Comparison of ENCODE assay signal across 26 cellular contexts in genomic region chr9:76020654-76021053, GRCh38.
DNase-seq lines count a peak whose midpoint lies in the region; ATAC-seq and TF ChIP-seq lines count a peak whose summit lies in the region.
"Had no signal": no experiment of that assay in that cellular context is flagged by ENCODE, and none has a peak within 500 bp of the region (broad histone marks: within the 10 kb centered on the region; RNA-seq: fewer than 3 reads in every experiment).

No MANE protein-coding gene starts in this region.

- POLR2A ChIA-PET in CD8-positive, alpha-beta memory T cell (lab: Charles Lee) = no interaction called here

- H3K27ac ChIP-seq in CD8-positive, alpha-beta memory T cell (ENCODE audit: low read depth, low read length) = no peak overlapping the region
- H3K27ac ChIP-seq in stomach = no peak overlapping the region
- H3K27ac ChIP-seq: KMS-11, psoas muscle, RWPE1, sigmoid colon, tibial nerve, WERI-Rb-1 had no signal

- no peaks in the 10 kb centered on the region for H3K9me3 ChIP-seq in CD8-positive, alpha-beta memory T cell (ENCODE audit: low read length)
- H3K9me3 ChIP-seq in stomach = no peaks in the 10 kb centered on the region
- H3K9me3 ChIP-seq: BE2C, psoas muscle, sigmoid colon, tibial nerve had no signal

- H3K27me3 ChIP-seq in CD8-positive, alpha-beta memory T cell (ENCODE audit: insufficient read depth, low read length, poor library complexity, severe bottlenecking) = no peaks in the 10 kb centered on the region
- H3K27me3 ChIP-seq in stomach = no peaks in the 10 kb centered on the region
- H3K27me3 ChIP-seq: sigmoid colon, tibial nerve had no signal

- H3K4me1 Mint-ChIP-seq in activated T-cell treated with anti-CD3 and anti-CD28 coated beads, Interleukin-2, amount 50 U/mL, for 24 hours (ENCODE audit: low read depth) = peaks cover 82% of the 10 kb centered on the region
- H3K4me1 Mint-ChIP-seq in activated T-cell treated with anti-CD3 and anti-CD28 coated beads, Interleukin-2, amount 50 U/mL, for 4 hours (ENCODE audit: low read depth) = peaks cover 72% of the 10 kb centered on the region
- H3K4me1 Mint-ChIP-seq in CD8-positive, alpha-beta memory T cell = peaks cover 22 to 65% (median 61%) of the 10 kb centered on the region in 3 donors
- H3K4me1 Mint-ChIP-seq in activated T-helper 1 cell treated with anti-CD3 and anti-CD28 coated beads, Interleukin-12 subunit alpha, Interleukin-12 subunit beta, Interleukin-2, Interleukin-4 antibody, amounts not matched to agents 30 ng/mL and 10 ng/mL and 1 ng/mL, durations not matched to agents 14 hours and 24 hours and 36 hours (ENCODE audit: low read depth) = peaks cover 66% of the 10 kb centered on the region
- H3K4me1 Mint-ChIP-seq in stimulated activated naive CD8-positive, alpha-beta T cell treated with anti-CD3 and anti-CD28 coated beads, Interleukin-15, Interleukin-2, amounts not matched to agents 100 ng/mL and 50 ng/mL, for 24 hours (ENCODE audit: low read depth) = peaks cover 82% of the 10 kb centered on the region
- H3K4me1 Mint-ChIP-seq: central memory CD8-positive, alpha-beta T cell had no signal

- no peak for ATAC-seq in activated T-cell treated with anti-CD3 and anti-CD28 coated beads, Interleukin-2, amount 50 U/mL, for 4 hours
- ATAC-seq in HG02798 (IDR thresholded peaks at IDR 0.05; ENCODE audit: poor library complexity, unreplicated experiment) = no peak
- ATAC-seq: esophagus mucosa, psoas muscle had no signal

- intact Hi-C loops in activated T-helper 1 cell treated with anti-CD3 and anti-CD28 coated beads, Interleukin-12 subunit alpha, Interleukin-12 subunit beta, Interleukin-2, Interleukin-4 antibody, amounts not matched to agents 30 ng/mL and 10 ng/mL and 1 ng/mL, durations not matched to agents 14 hours and 24 hours and 36 hours (cut with micrococcal nuclease) = loop anchor here (1.0 to 10.0 kb wide), 4 partner anchors 30 to 554 kb away; partner anchors contain the start of gene RFK
- intact Hi-C loops in stomach (cut with DNase I; ENCODE audit: low total_unique reads) = no loop called here

- CTCF ChIA-PET in CD8-positive, alpha-beta memory T cell (lab: Charles Lee) = no interaction called here

- no peak for TF ChIP-seq POLR2A in stomach (IDR thresholded peaks at IDR 0.05)

- no peaks in the 10 kb centered on the region for H3K27me3 Mint-ChIP-seq in activated T-cell treated with anti-CD3 and anti-CD28 coated beads, Interleukin-2, amount 50 U/mL, for 24 hours
- no peaks in the 10 kb centered on the region for H3K27me3 Mint-ChIP-seq in activated T-cell treated with anti-CD3 and anti-CD28 coated beads, Interleukin-2, amount 50 U/mL, for 4 hours (ENCODE audit: low read depth)
- H3K27me3 Mint-ChIP-seq in CD8-positive, alpha-beta memory T cell = no peaks in the 10 kb centered on the region
- no peaks in the 10 kb centered on the region for H3K27me3 Mint-ChIP-seq in activated T-helper 1 cell treated with anti-CD3 and anti-CD28 coated beads, Interleukin-12 subunit alpha, Interleukin-12 subunit beta, Interleukin-2, Interleukin-4 antibody, amounts not matched to agents 30 ng/mL and 10 ng/mL and 1 ng/mL, durations not matched to agents 14 hours and 24 hours and 36 hours (ENCODE audit: insufficient read depth)
- no peaks in the 10 kb centered on the region for H3K27me3 Mint-ChIP-seq in stimulated activated naive CD8-positive, alpha-beta T cell treated with anti-CD3 and anti-CD28 coated beads, Interleukin-15, Interleukin-2, amounts not matched to agents 100 ng/mL and 50 ng/mL, for 24 hours
- H3K27me3 Mint-ChIP-seq: central memory CD8-positive, alpha-beta T cell; dendritic cell treated with granulocyte-macrophage colony-stimulating factor and Interleukin-4, amounts not matched to agents 40 ng/mL and 50 ng/mL, for 4 days had no signal

- no peaks in the 10 kb centered on the region for H3K36me3 Mint-ChIP-seq in activated T-cell treated with anti-CD3 and anti-CD28 coated beads, Interleukin-2, amount 50 U/mL, for 24 hours (ENCODE audit: low read depth)
- no peaks in the 10 kb centered on the region for H3K36me3 Mint-ChIP-seq in activated T-cell treated with anti-CD3 and anti-CD28 coated beads, Interleukin-2, amount 50 U/mL, for 4 hours (ENCODE audit: insufficient read depth)
- H3K36me3 Mint-ChIP-seq in CD8-positive, alpha-beta memory T cell = peaks cover 0 to 2% (median 0%) of the 10 kb centered on the region in 3 donors
- peaks cover 2% of the 10 kb centered on the region for H3K36me3 Mint-ChIP-seq in activated T-helper 1 cell treated with anti-CD3 and anti-CD28 coated beads, Interleukin-12 subunit alpha, Interleukin-12 subunit beta, Interleukin-2, Interleukin-4 antibody, amounts not matched to agents 30 ng/mL and 10 ng/mL and 1 ng/mL, durations not matched to agents 14 hours and 24 hours and 36 hours (ENCODE audit: low read depth)
- no peaks in the 10 kb centered on the region for H3K36me3 Mint-ChIP-seq in stimulated activated naive CD8-positive, alpha-beta T cell treated with anti-CD3 and anti-CD28 coated beads, Interleukin-15, Interleukin-2, amounts not matched to agents 100 ng/mL and 50 ng/mL, for 24 hours (ENCODE audit: low read depth)

- TF ChIP-seq CTCF in stomach (IDR thresholded peaks at IDR 0.05) = no peak

- H3K4me3 ChIP-seq in CD8-positive, alpha-beta memory T cell (ENCODE audit: low read length) = peak overlapping the region; percentile 8
- H3K4me3 ChIP-seq in stomach = no peak overlapping the region
- H3K4me3 ChIP-seq: psoas muscle, sigmoid colon, tibial nerve had no signal

- H3K27ac Mint-ChIP-seq in activated T-cell treated with anti-CD3 and anti-CD28 coated beads, Interleukin-2, amount 50 U/mL, for 24 hours = peak overlapping the region; percentile 72
- no peak overlapping the region for H3K27ac Mint-ChIP-seq in CD8-positive, alpha-beta memory T cell
- peak overlapping the region; percentile 42 for H3K27ac Mint-ChIP-seq in activated T-helper 1 cell treated with anti-CD3 and anti-CD28 coated beads, Interleukin-12 subunit alpha, Interleukin-12 subunit beta, Interleukin-2, Interleukin-4 antibody, amounts not matched to agents 30 ng/mL and 10 ng/mL and 1 ng/mL, durations not matched to agents 14 hours and 24 hours and 36 hours
- peak overlapping the region; percentile 24 for H3K27ac Mint-ChIP-seq in stimulated activated naive CD8-positive, alpha-beta T cell treated with anti-CD3 and anti-CD28 coated beads, Interleukin-15, Interleukin-2, amounts not matched to agents 100 ng/mL and 50 ng/mL, for 24 hours
- H3K27ac Mint-ChIP-seq: dendritic cell treated with granulocyte-macrophage colony-stimulating factor and Interleukin-4, amounts not matched to agents 40 ng/mL and 50 ng/mL, for 4 days; endodermal cell had no signal

- no peak for TF ChIP-seq EP300 in stomach (IDR thresholded peaks at IDR 0.05)

- 71 to 85% (median 81%) methylated on average over 10 of the region's 10 CpGs for WGBS in stomach, 5 donors

- H3K9me3 Mint-ChIP-seq in activated T-cell treated with anti-CD3 and anti-CD28 coated beads, Interleukin-2, amount 50 U/mL, for 24 hours = no peaks in the 10 kb centered on the region
- H3K9me3 Mint-ChIP-seq in activated T-cell treated with anti-CD3 and anti-CD28 coated beads, Interleukin-2, amount 50 U/mL, for 4 hours = peaks cover 2% of the 10 kb centered on the region
- H3K9me3 Mint-ChIP-seq in CD8-positive, alpha-beta memory T cell = no peaks in the 10 kb centered on the region
- H3K9me3 Mint-ChIP-seq in activated T-helper 1 cell treated with anti-CD3 and anti-CD28 coated beads, Interleukin-12 subunit alpha, Interleukin-12 subunit beta, Interleukin-2, Interleukin-4 antibody, amounts not matched to agents 30 ng/mL and 10 ng/mL and 1 ng/mL, durations not matched to agents 14 hours and 24 hours and 36 hours = no peaks in the 10 kb centered on the region
- H3K9me3 Mint-ChIP-seq in stimulated activated naive CD8-positive, alpha-beta T cell treated with anti-CD3 and anti-CD28 coated beads, Interleukin-15, Interleukin-2, amounts not matched to agents 100 ng/mL and 50 ng/mL, for 24 hours = peaks cover 3% of the 10 kb centered on the region
- H3K9me3 Mint-ChIP-seq: dendritic cell treated with granulocyte-macrophage colony-stimulating factor and Interleukin-4, amounts not matched to agents 40 ng/mL and 50 ng/mL, for 4 days; endodermal cell had no signal

- peak overlapping the region; percentile 23 for H3K4me3 Mint-ChIP-seq in activated T-cell treated with anti-CD3 and anti-CD28 coated beads, Interleukin-2, amount 50 U/mL, for 24 hours
- no peak overlapping the region for H3K4me3 Mint-ChIP-seq in activated T-cell treated with anti-CD3 and anti-CD28 coated beads, Interleukin-2, amount 50 U/mL, for 4 hours
- peak overlapping the region in 1 of 7 donors; percentile 15 for H3K4me3 Mint-ChIP-seq in CD8-positive, alpha-beta memory T cell
- peak overlapping the region; percentile 5 for H3K4me3 Mint-ChIP-seq in activated T-helper 1 cell treated with anti-CD3 and anti-CD28 coated beads, Interleukin-12 subunit alpha, Interleukin-12 subunit beta, Interleukin-2, Interleukin-4 antibody, amounts not matched to agents 30 ng/mL and 10 ng/mL and 1 ng/mL, durations not matched to agents 14 hours and 24 hours and 36 hours
- H3K4me3 Mint-ChIP-seq in stimulated activated naive CD8-positive, alpha-beta T cell treated with anti-CD3 and anti-CD28 coated beads, Interleukin-15, Interleukin-2, amounts not matched to agents 100 ng/mL and 50 ng/mL, for 24 hours = peak overlapping the region; percentile 60
- H3K4me3 Mint-ChIP-seq: central memory CD8-positive, alpha-beta T cell; dendritic cell treated with granulocyte-macrophage colony-stimulating factor and Interleukin-4, amounts not matched to agents 40 ng/mL and 50 ng/mL, for 4 days; endodermal cell had no signal

- DNase-seq in activated T-cell treated with anti-CD3 and anti-CD28 coated beads, Interleukin-2, amount 50 U/mL, for 24 hours = no peak
- no peak for DNase-seq in activated T-cell treated with anti-CD3 and anti-CD28 coated beads, Interleukin-2, amount 50 U/mL, for 4 hours
- no peak for DNase-seq in CD8-positive, alpha-beta memory T cell
- DNase-seq in activated T-helper 1 cell treated with anti-CD3 and anti-CD28 coated beads, Interleukin-12 subunit alpha, Interleukin-12 subunit beta, Interleukin-2, Interleukin-4 antibody, amounts not matched to agents 30 ng/mL and 10 ng/mL and 1 ng/mL, durations not matched to agents 14 hours and 24 hours and 36 hours (ENCODE audit: low spot score) = no peak
- DNase-seq in stomach = no peak
- DNase-seq: activated T-cell treated with anti-CD3 and anti-CD28 coated beads, Interleukin-2, amount 50 U/mL, for 1 hour; BE2C; DMS79; endodermal cell; foreskin fibroblast; head of caudate nucleus; NCI-H1417 treated with DMSO at 0.1 percent for 48 hours; NCI-H2107; occipital lobe; psoas muscle; sigmoid colon; T1000; WERI-Rb-1 had no signal

- no peaks in the 10 kb centered on the region for H3K36me3 ChIP-seq in CD8-positive, alpha-beta memory T cell (ENCODE audit: insufficient read depth, low read length)
- no peaks in the 10 kb centered on the region for H3K36me3 ChIP-seq in stomach
- H3K36me3 ChIP-seq: BE2C, sigmoid colon, tibial nerve, WERI-Rb-1 had no signal

- H3K4me1 ChIP-seq in CD8-positive, alpha-beta memory T cell (ENCODE audit: insufficient read depth, low read length) = peaks cover 84% of the 10 kb centered on the region
- H3K4me1 ChIP-seq in stomach = peaks cover 0 to 14% (median 3%) of the 10 kb centered on the region in 4 donors
- H3K4me1 ChIP-seq: BE2C, psoas muscle, sigmoid colon, tibial nerve had no signal

Comparison
In these comparisons a context has a peak if more than half of its experiments do, and no peak if none do; other contexts are left out.
1. H3K27ac Mint-ChIP-seq: peak in activated T-cell treated with anti-CD3 and anti-CD28 coated beads, Interleukin-2, amount 50 U/mL, for 24 hours (single experiment), activated T-helper 1 cell treated with anti-CD3 and anti-CD28 coated beads, Interleukin-12 subunit alpha, Interleukin-12 subunit beta, Interleukin-2, Interleukin-4 antibody, amounts not matched to agents 30 ng/mL and 10 ng/mL and 1 ng/mL, durations not matched to agents 14 hours and 24 hours and 36 hours (single experiment) and stimulated activated naive CD8-positive, alpha-beta T cell treated with anti-CD3 and anti-CD28 coated beads, Interleukin-15, Interleukin-2, amounts not matched to agents 100 ng/mL and 50 ng/mL, for 24 hours (single experiment); none in CD8-positive, alpha-beta memory T cell (0 of 8).